Comparison of ENCODE assay signal across 2 cellular contexts in the genomic region with DNA sequence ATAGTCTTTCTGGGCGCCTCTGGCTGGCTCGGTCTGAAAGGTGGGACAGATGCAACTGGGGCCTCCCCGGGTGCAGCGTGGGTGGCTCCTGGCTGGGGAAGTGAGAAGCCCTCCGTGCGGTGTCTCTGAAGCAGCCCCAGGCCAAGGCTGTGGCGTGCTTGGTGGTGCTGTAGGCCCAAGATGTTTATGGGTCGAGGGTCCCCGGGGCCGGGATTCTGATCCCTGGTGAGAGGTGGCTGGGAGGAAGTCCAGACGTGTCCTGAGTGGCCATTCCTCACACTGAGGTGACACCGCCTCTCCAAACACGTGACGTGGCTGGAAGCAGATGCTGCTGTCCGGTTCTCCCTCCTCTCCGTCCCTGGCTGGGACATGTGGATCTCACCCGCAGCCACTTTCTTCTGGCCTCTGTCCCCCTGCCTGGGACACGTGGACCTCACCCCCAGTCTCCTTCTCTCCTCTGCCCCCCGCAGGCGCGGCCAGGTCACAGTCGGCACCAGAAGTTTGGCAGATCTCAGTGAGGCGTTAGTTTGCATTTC.
TF ChIP-seq lines count a peak whose summit lies in the region.

No MANE protein-coding gene starts in this region.

TF ChIP-seq in GM12878, 131 proteins besides CTCF, POLR2A, EP300 and RAD21 (continues in another document):
- TF ChIP-seq, protein P1, sequence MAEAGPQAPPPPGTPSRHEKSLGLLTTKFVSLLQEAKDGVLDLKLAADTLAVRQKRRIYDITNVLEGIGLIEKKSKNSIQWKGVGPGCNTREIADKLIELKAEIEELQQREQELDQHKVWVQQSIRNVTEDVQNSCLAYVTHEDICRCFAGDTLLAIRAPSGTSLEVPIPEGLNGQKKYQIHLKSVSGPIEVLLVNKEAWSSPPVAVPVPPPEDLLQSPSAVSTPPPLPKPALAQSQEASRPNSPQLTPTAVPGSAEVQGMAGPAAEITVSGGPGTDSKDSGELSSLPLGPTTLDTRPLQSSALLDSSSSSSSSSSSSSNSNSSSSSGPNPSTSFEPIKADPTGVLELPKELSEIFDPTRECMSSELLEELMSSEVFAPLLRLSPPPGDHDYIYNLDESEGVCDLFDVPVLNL (IDR thresholded peaks at IDR 0.05; ENCODE audit: low read depth, low read length) = no peak
- TF ChIP-seq EGR1 (IDR thresholded peaks at IDR 0.05; ENCODE audit: borderline replicate concordance in 1 of 2, low read depth in 2 of 2, low read length in 2 of 2) (peak in 1 of 2 experiments; percentile 97; a peak in 2 of 3 replicates), NFYA (IDR thresholded peaks at IDR 0.05; ENCODE audit: borderline replicate concordance, low read depth, low read length) (no peak), CHD4 (IDR thresholded peaks at IDR 0.05) (no peak), CHD1 (IDR thresholded peaks at IDR 0.05; ENCODE audit: low read depth, low read length) (no peak), RELA (IDR thresholded peaks at IDR 0.05; ENCODE audit: borderline replicate concordance, partially characterized antibody) (no peak), SREBF1 (IDR thresholded peaks at IDR 0.05; ENCODE audit: low read length) (no peak), ZNF217 (IDR thresholded peaks at IDR 0.05) (peak; percentile 60; the same call in 1 of the 2 replicates), CBX5 (IDR thresholded peaks at IDR 0.05; ENCODE audit: low read depth) (no peak), SPI1 (IDR thresholded peaks at IDR 0.05; ENCODE audit: borderline replicate concordance, insufficient read depth, low read depth, low read length) (peak; percentile 92), YY1 (IDR thresholded peaks at IDR 0.05; ENCODE audit: low read depth, low read length) (no peak), NBN (IDR thresholded peaks at IDR 0.05) (peak; percentile 40; the same call in 1 of the 2 replicates), BHLHE40 (IDR thresholded peaks at IDR 0.05; ENCODE audit: borderline replicate concordance in 1 of 2, low read depth in 2 of 2, low read length in 1 of 2) (peak in 1 of 2 experiments; percentile 59; a peak in 2 of 4 replicates), HDGF (IDR thresholded peaks at IDR 0.05) (no peak), ZSCAN29 (IDR thresholded peaks at IDR 0.05) (no peak), RAD51 (IDR thresholded peaks at IDR 0.05) (peak; percentile 42; the same call in 1 of the 2 replicates), ZNF384 (IDR thresholded peaks at IDR 0.05; ENCODE audit: borderline replicate concordance, low read depth, low read length) (no peak), ZZZ3 (IDR thresholded peaks at IDR 0.05; ENCODE audit: control insufficient read depth, insufficient read length, low read depth) (no peak)
- TF ChIP-seq, protein P2, sequence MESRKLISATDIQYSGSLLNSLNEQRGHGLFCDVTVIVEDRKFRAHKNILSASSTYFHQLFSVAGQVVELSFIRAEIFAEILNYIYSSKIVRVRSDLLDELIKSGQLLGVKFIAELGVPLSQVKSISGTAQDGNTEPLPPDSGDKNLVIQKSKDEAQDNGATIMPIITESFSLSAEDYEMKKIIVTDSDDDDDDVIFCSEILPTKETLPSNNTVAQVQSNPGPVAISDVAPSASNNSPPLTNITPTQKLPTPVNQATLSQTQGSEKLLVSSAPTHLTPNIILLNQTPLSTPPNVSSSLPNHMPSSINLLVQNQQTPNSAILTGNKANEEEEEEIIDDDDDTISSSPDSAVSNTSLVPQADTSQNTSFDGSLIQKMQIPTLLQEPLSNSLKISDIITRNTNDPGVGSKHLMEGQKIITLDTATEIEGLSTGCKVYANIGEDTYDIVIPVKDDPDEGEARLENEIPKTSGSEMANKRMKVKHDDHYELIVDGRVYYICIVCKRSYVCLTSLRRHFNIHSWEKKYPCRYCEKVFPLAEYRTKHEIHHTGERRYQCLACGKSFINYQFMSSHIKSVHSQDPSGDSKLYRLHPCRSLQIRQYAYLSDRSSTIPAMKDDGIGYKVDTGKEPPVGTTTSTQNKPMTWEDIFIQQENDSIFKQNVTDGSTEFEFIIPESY (IDR thresholded peaks at IDR 0.05) = no peak
- TF ChIP-seq, protein P3, sequence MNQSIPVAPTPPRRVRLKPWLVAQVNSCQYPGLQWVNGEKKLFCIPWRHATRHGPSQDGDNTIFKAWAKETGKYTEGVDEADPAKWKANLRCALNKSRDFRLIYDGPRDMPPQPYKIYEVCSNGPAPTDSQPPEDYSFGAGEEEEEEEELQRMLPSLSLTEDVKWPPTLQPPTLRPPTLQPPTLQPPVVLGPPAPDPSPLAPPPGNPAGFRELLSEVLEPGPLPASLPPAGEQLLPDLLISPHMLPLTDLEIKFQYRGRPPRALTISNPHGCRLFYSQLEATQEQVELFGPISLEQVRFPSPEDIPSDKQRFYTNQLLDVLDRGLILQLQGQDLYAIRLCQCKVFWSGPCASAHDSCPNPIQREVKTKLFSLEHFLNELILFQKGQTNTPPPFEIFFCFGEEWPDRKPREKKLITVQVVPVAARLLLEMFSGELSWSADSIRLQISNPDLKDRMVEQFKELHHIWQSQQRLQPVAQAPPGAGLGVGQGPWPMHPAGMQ (IDR thresholded peaks at IDR 0.05; ENCODE audit: borderline replicate concordance) = no peak
- TF ChIP-seq, protein P4, sequence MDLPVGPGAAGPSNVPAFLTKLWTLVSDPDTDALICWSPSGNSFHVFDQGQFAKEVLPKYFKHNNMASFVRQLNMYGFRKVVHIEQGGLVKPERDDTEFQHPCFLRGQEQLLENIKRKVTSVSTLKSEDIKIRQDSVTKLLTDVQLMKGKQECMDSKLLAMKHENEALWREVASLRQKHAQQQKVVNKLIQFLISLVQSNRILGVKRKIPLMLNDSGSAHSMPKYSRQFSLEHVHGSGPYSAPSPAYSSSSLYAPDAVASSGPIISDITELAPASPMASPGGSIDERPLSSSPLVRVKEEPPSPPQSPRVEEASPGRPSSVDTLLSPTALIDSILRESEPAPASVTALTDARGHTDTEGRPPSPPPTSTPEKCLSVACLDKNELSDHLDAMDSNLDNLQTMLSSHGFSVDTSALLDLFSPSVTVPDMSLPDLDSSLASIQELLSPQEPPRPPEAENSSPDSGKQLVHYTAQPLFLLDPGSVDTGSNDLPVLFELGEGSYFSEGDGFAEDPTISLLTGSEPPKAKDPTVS (IDR thresholded peaks at IDR 0.05; ENCODE audit: low read depth, low read length) = no peak
- TF ChIP-seq, protein P5, sequence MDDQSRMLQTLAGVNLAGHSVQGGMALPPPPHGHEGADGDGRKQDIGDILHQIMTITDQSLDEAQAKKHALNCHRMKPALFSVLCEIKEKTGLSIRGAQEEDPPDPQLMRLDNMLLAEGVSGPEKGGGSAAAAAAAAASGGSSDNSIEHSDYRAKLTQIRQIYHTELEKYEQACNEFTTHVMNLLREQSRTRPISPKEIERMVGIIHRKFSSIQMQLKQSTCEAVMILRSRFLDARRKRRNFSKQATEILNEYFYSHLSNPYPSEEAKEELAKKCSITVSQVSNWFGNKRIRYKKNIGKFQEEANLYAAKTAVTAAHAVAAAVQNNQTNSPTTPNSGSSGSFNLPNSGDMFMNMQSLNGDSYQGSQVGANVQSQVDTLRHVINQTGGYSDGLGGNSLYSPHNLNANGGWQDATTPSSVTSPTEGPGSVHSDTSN (IDR thresholded peaks at IDR 0.05; ENCODE audit: insufficient replicate concordance, low read depth, low read length) = no peak

TF ChIP-seq in liver, 16 proteins besides CTCF, POLR2A, EP300 and RAD21 (continued from another document):
- TF ChIP-seq, protein P6, sequence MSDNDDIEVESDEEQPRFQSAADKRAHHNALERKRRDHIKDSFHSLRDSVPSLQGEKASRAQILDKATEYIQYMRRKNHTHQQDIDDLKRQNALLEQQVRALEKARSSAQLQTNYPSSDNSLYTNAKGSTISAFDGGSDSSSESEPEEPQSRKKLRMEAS (IDR thresholded peaks at IDR 0.05) = peak; percentile 74
- TF ChIP-seq HNF4G (IDR thresholded peaks at IDR 0.05) = no peak
- no peak for TF ChIP-seq SP1 (IDR thresholded peaks at IDR 0.05)
- peak; percentile 54 for TF ChIP-seq YY1 (IDR thresholded peaks at IDR 0.05)
- no peak for TF ChIP-seq NR2F2 (IDR thresholded peaks at IDR 0.05)
- TF ChIP-seq, protein P2 (IDR thresholded peaks at IDR 0.05) = peak; percentile 31
- peak; percentile 48 for TF ChIP-seq TAF1 (conservative IDR thresholded peaks at IDR 0.05)
- TF ChIP-seq, protein P7, sequence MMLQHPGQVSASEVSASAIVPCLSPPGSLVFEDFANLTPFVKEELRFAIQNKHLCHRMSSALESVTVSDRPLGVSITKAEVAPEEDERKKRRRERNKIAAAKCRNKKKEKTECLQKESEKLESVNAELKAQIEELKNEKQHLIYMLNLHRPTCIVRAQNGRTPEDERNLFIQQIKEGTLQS (IDR thresholded peaks at IDR 0.05) = no peak
- TF ChIP-seq, protein P8, sequence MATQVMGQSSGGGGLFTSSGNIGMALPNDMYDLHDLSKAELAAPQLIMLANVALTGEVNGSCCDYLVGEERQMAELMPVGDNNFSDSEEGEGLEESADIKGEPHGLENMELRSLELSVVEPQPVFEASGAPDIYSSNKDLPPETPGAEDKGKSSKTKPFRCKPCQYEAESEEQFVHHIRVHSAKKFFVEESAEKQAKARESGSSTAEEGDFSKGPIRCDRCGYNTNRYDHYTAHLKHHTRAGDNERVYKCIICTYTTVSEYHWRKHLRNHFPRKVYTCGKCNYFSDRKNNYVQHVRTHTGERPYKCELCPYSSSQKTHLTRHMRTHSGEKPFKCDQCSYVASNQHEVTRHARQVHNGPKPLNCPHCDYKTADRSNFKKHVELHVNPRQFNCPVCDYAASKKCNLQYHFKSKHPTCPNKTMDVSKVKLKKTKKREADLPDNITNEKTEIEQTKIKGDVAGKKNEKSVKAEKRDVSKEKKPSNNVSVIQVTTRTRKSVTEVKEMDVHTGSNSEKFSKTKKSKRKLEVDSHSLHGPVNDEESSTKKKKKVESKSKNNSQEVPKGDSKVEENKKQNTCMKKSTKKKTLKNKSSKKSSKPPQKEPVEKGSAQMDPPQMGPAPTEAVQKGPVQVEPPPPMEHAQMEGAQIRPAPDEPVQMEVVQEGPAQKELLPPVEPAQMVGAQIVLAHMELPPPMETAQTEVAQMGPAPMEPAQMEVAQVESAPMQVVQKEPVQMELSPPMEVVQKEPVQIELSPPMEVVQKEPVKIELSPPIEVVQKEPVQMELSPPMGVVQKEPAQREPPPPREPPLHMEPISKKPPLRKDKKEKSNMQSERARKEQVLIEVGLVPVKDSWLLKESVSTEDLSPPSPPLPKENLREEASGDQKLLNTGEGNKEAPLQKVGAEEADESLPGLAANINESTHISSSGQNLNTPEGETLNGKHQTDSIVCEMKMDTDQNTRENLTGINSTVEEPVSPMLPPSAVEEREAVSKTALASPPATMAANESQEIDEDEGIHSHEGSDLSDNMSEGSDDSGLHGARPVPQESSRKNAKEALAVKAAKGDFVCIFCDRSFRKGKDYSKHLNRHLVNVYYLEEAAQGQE (IDR thresholded peaks at IDR 0.05) = peak; percentile 74
- TF ChIP-seq RXRA (IDR thresholded peaks at IDR 0.05) = peak; percentile 47 to 51
- no peak for TF ChIP-seq FOXA2 (IDR thresholded peaks at IDR 0.05)
- peak; percentile 28 for TF ChIP-seq HNF4A (conservative IDR thresholded peaks at IDR 0.05)
- TF ChIP-seq JUND (IDR thresholded peaks at IDR 0.05) = no peak
